ENCODE assay signal across 8 cellular contexts in the genomic region with DNA sequence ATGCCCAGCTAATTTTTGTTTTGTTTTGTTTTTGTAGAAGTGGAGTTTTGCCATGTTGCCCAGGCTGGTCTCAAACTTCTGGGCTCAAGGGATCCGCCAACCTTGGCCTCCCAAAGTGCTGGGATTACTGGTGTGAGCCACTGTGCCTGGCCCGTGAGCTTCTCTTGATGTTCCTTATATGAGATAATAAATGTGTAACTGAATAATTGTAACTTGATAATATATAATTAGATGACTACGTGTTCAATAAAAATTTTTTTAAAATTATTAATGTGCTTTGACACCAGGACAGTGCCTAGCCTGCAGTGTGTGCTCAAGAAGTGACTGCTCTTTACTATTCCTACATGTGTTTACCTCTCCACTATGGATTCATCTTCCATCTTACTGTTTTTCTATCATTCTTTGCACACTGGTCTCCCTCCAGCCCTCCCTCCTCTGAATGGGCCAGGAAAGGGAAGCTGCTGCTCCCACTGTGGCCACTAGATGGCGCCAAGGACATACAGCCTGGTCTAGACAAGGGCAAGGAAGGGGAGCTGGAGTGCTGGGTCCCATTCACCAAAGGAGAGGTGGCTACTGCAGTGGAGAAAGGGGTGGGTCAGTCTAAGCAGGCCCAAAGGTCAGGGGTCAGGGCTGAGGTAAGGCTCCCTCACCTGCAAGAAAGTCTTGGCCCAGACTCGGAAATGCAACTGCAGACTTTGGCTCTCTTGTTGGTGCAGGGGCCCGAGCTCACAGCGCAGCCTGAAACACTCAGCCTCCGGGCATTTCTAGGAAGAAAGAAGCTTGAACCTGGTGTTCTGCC. TPM values are rescaled to one million over a fixed set of nuclear protein-coding genes. Genes with fewer than 3 reads are reported as not detected.
A peak's percentile ranks its signal among the peaks of the same experiment; 100 is the strongest.
DNase-seq lines count a peak whose midpoint lies in the region; ATAC-seq and TF ChIP-seq lines count a peak whose summit lies in the region.

No MANE protein-coding gene starts in this region.

- H3K4me2 ChIP-seq in MM.1S (ENCODE audit: low read depth, low read length) = no peak overlapping the region

- H3K27me3 ChIP-seq in MM.1S (replicated peaks; ENCODE audit: insufficient read depth, low read length) = no peaks in the 10 kb centered on the region
- no peaks in the 10 kb centered on the region for H3K27me3 ChIP-seq in upper lobe of right lung

- no peaks in the 10 kb centered on the region for H3F3A ChIP-seq in MM.1S (ENCODE audit: insufficient read depth, low read length)

- intact Hi-C loops in posterior cingulate gyrus (cut with DNase I) (loop anchor here (1.0 kb wide), 1 partner anchor 40 kb away; no protein-coding TSS in a partner anchor), upper lobe of right lung (cut with DNase I) (loop anchor here (2.0 kb wide), 1 partner anchor 40 kb away; no protein-coding TSS in a partner anchor)

- ATAC-seq in GM21576 (IDR thresholded peaks at IDR 0.05; ENCODE audit: unreplicated experiment) = peak; percentile 66
- peak; percentile 94 for ATAC-seq in upper lobe of right lung

- no peaks in the 10 kb centered on the region for H3K9me2 ChIP-seq in MM.1S (replicated peaks; ENCODE audit: insufficient read depth, low read length)

- H3K36me3 ChIP-seq in MM.1S (replicated peaks; ENCODE audit: insufficient read depth, low read length) (no peaks in the 10 kb centered on the region), SK-N-MC (ENCODE audit: insufficient read depth, low read length) (peaks cover 90% of the 10 kb centered on the region), upper lobe of right lung (peaks cover 98% of the 10 kb centered on the region)

- H3K79me2 ChIP-seq in MM.1S (ENCODE audit: low read length) = no peaks in the 10 kb centered on the region

- no peak overlapping the region for H3K9ac ChIP-seq in MM.1S (ENCODE audit: low read length)
- no peak overlapping the region for H3K9ac ChIP-seq in SK-N-MC (ENCODE audit: insufficient read length)

- H2AFZ ChIP-seq in MM.1S (ENCODE audit: low read length) = no peak overlapping the region

- H3K27ac ChIP-seq in MM.1S (ENCODE audit: low read length) (no peak overlapping the region), SK-N-MC (no peak overlapping the region; the same call in 1 of the 2 replicates), upper lobe of right lung (no peak overlapping the region)

- peak; percentile 88 for DNase-seq in COLO829 (ENCODE audit: low spot score)
- DNase-seq in MM.1S = peak; percentile 66
- DNase-seq in SK-N-MC (ENCODE audit: low read depth, low spot score) = peak; percentile 45
- DNase-seq in activated naive CD4-positive, alpha-beta T cell (lab: John Stamatoyannopoulos, UW) = peak; percentile 79 to 90 (median 81)
- peak; percentile 79 for DNase-seq in globus pallidus (ENCODE audit: low spot score)
- peak; percentile 69 to 97 (median 92) for DNase-seq in posterior cingulate gyrus
- peak; percentile 89 for DNase-seq in upper lobe of right lung

- H4K20me1 ChIP-seq in MM.1S (ENCODE audit: insufficient read depth, low read length) = no peaks in the 10 kb centered on the region

- H3K4me3 ChIP-seq in MM.1S (ENCODE audit: low read length) = no peak overlapping the region
- no peak overlapping the region for H3K4me3 ChIP-seq in SK-N-MC
- no peak overlapping the region for H3K4me3 ChIP-seq in upper lobe of right lung

- no peaks in the 10 kb centered on the region for H3K9me3 ChIP-seq in MM.1S (replicated peaks; ENCODE audit: insufficient read depth, low read length)
- H3K9me3 ChIP-seq in SK-N-MC (ENCODE audit: low read depth, low read length) = no peaks in the 10 kb centered on the region
- no peaks in the 10 kb centered on the region for H3K9me3 ChIP-seq in upper lobe of right lung

- TF ChIP-seq CTCF in MM.1S (IDR thresholded peaks at IDR 0.05; ENCODE audit: low read length) = peak; percentile 98
- TF ChIP-seq CTCF in upper lobe of right lung (IDR thresholded peaks at IDR 0.05) = peak; percentile 99

- H3K4me1 ChIP-seq in MM.1S (ENCODE audit: low read length) (no peaks in the 10 kb centered on the region), upper lobe of right lung (no peaks in the 10 kb centered on the region)

RNA-seq across cellular contexts. Expression of a gene that starts 14.7 kb away (rescaled TPM):
- 26.6 TPM for total RNA-seq in upper lobe of right lung

RNA-seq across cellular contexts. Expression of a gene that starts 19.9 kb away (rescaled TPM):
- 102 TPM for total RNA-seq in upper lobe of right lung

RNA-seq across cellular contexts. Expression of a gene that starts 34.9 kb away (rescaled TPM):
- total RNA-seq in upper lobe of right lung = 0.96 TPM
